24 cellular contexts compared by ENCODE assay signal in the genomic region with DNA sequence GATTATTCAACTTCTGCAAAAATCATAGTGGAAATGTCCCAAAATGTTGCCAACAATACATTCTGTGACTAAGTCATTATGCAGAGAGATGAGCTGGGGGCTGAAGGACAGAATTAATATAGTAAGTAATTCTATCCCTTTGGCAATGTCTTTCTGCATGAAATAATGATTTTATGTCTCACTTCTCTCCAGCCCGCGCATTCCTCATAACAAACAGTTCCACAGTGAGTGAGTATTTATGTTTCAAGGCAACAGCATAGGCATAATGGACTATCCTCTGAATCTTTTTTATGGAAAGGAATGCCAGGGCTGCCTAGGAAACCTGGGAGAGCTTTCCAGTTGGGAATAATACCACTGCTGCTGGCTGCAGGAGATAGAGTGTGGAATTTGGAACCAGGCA.
"Had no signal": no experiment of that assay in that cellular context is flagged by ENCODE, and none has a peak within 500 bp of the region (broad histone marks: within the 10 kb centered on the region; RNA-seq: fewer than 3 reads in every experiment).

No MANE protein-coding gene starts in this region.

- DNase-seq: activated B cell treated with CpG ODN at 0.5 μM for 24 hours; activated CD4-positive, alpha-beta memory T cell treated with anti-CD3 and anti-CD28 coated beads for 36 hours; activated CD4-positive, alpha-beta T cell treated with anti-CD3 and anti-CD28 coated beads, Interleukin-2, amount 10 ng/mL, durations not matched to agents 24 days and 14 days; activated CD8-positive, alpha-beta memory T cell treated with anti-CD3 and anti-CD28 coated beads, Interleukin-2, amount 10 ng/mL, durations not matched to agents 7 days and 5 days; activated CD8-positive, alpha-beta memory T cell treated with anti-CD3 and anti-CD28 coated beads, Interleukin-2, amount 50 U/mL, for 48 hours; activated CD8-positive, alpha-beta T cell treated with anti-CD3 and anti-CD28 coated beads, Interleukin-2, amount 10 ng/mL, durations not matched to agents 7 days and 5 days; activated gamma-delta T cell; activated naive CD4-positive, alpha-beta T cell; activated naive CD4-positive, alpha-beta T cell treated with anti-CD3 and anti-CD28 coated beads, Interleukin-2, amount 10 ng/mL, durations not matched to agents 7 days and 5 days; activated naive CD8-positive, alpha-beta T cell treated with anti-CD3 and anti-CD28 coated beads, Interleukin-2, amount 10 ng/mL, durations not matched to agents 7 days and 5 days; activated T-cell treated with anti-CD3 and anti-CD28 coated beads for 4 hours; activated T-cell treated with anti-CD3 and anti-CD28 coated beads, Interleukin-2, amount 50 U/mL, for 24 hours; activated T-cell treated with anti-CD3 and anti-CD28 coated beads, Interleukin-2, amount 50 U/mL, for 72 hours; central memory CD4-positive, alpha-beta T cell; cerebellar nuclear complex; effector memory CD4-positive, alpha-beta T cell; endodermal cell; foreskin keratinocyte; gastrocnemius medialis; glutamatergic neuron; SW 1271; T-cell; T1000; WERI-Rb-1 had no signal
